Comparison of ENCODE assay signal across 7 cellular contexts in the genomic region with DNA sequence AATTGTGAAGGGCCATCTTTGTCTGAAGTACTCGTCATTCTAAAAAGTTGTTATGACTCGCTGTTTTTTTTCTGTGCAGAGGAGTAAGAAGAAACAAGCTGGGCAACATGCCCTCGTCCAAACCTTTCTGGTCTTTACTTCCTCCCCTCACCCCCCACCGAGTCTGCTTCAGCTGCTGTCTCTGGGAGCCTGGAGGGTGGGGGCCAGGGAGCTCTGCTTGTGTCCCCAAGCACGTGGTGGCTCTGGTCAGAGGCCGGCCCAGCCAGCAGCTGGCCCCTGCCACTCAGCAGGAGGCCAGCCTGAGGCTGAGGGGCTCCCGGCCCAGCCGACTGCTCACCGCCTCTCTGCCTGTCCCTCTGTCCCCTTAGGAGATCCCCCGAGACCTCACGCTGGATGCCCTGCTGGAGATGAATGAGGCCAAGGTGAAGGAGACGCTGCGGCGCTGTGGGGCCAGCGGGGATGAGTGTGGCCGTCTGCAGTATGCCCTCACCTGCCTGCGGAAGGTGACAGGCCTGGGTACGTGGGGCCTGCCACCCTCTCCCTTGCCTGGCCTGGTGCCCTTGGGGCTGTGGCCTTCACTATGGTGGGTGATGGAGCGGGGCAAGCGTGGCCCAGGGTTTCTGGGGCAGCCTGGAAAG. TPM values are rescaled to one million over a fixed set of nuclear protein-coding genes. Genes with fewer than 3 reads are reported as not detected.
DNase-seq lines count a peak whose midpoint lies in the region; TF ChIP-seq lines count a peak whose summit lies in the region.

No MANE protein-coding gene starts in this region.

- no peak for TF ChIP-seq CTCF in stomach (IDR thresholded peaks at IDR 0.05)

- no peak overlapping the region for H3K4me3 ChIP-seq in stomach

- DNase-seq in LHCN-M2 (ENCODE audit: low read depth) (peak; percentile 90), anterior cingulate cortex (lab: John Stamatoyannopoulos, UW) (peak in 43 of 58 donors; percentile 3 to 81 (median 44)), iPS-NIHi7 (ENCODE audit: extremely low spot score) (peak; percentile 42), stomach (no peak), epidermal melanocyte (ENCODE audit: insufficient read length, low spot score) (no peak), GDM1 (lab: John Stamatoyannopoulos, UW) (no peak)
- DNase-seq in activated CD4-positive, alpha-beta T cell treated with anti-CD3 and anti-CD28 coated beads for 1 hour, result no peak

- H3K36me3 ChIP-seq in stomach, result peaks cover 0 to 6% (median 2%) of the 10 kb centered on the region in 4 donors

- H3K27me3 ChIP-seq in stomach, result no peaks in the 10 kb centered on the region

- TF ChIP-seq POLR2A in stomach (IDR thresholded peaks at IDR 0.05), result no peak

- peak overlapping the region in 4 of 5 donors; percentile 53 to 81 (median 60) for H3K27ac ChIP-seq in stomach

- intact Hi-C loops in stomach (cut with DNase I; ENCODE audit: low total_unique reads), result no loop called here

- 68 to 83% (median 75%) methylated on average over 20 of the region's 20 CpGs for WGBS in stomach, 5 donors

- no peaks in the 10 kb centered on the region for H3K9me3 ChIP-seq in stomach

- no peak for TF ChIP-seq EP300 in stomach (IDR thresholded peaks at IDR 0.05)

- H3K4me1 ChIP-seq in stomach, result peaks cover 13 to 36% (median 23%) of the 10 kb centered on the region in 4 donors

RNA-seq across cellular contexts. Expression of gene LGALS9, which starts 53.7 kb away (rescaled TPM):
- total RNA-seq in LHCN-M2 (2014; rRNA removed) (0.11 TPM in 1 of 2 replicates, not detected in the other), stomach (100 to 1,000 TPM in 1 of 5 donors, 10 to 100 TPM in 4; 59.8 to 123 (median 96.7) TPM)
- polyA plus RNA-seq in LHCN-M2 (2012), result 1.00 TPM
- polyA plus RNA-seq in stomach, result 100 to 1,000 TPM in 2 of 3 donors, 10 to 100 TPM in 1; 54.0 to 341 (median 120) TPM

Comparison
In these comparisons a context has a peak if more than half of its experiments do, and no peak if none do; other contexts are left out.
1. DNase-seq: peak in LHCN-M2 (single experiment), anterior cingulate cortex (43 of 58) and iPS-NIHi7 (single experiment); none in stomach (single experiment), epidermal melanocyte (single experiment), GDM1 (single experiment) and activated CD4-positive, alpha-beta T cell treated with anti-CD3 and anti-CD28 coated beads for 1 hour (single experiment).
2. RNA of gene LGALS9, which starts 53.7 kb away (total RNA-seq): 59.8 to 123 TPM in stomach; 0.11 TPM in LHCN-M2; every median in the first group is over 10 times any median in the second.